Comparison of ENCODE assay signal across 18 cellular contexts in the genomic region with DNA sequence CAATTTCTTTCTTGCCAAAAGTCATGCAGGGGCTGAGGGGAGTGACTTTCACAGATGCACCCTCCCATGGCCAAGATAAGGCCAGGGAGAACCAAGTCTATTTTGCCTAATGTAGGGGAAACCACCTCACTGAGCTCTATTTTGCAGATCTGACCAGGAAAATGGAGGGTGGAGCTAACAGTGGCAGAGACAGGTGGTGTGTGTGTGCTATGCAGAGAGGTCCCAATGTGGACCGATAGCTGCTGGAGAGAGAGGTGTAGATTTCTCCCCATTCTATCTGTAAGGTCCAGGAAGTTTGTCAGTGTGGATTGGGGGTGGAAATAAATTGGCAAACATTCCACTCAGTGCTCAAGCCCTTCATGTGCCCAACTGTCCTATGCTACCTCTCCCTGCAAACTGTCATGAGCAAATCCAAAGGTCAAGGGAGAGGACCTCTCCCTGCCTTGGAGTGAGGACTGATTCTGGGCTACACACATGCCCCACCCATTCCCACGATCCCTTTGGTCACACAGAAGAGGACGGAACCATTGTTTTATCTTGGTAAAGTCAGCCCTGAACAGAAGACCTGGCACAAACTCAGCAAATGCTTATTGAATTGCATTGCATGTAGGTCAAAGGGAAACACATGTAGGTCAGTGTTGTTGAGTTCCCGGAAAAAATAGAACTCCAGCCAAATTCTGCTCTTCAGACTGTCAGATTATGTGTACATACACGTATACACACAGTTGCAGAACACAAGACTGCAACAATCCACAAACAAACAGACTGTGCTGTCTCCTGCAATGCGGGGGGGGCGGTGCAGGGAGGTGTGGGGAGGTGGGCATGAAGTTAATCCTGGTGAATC.
DNase-seq lines count a peak whose midpoint lies in the region; ATAC-seq, FAIRE-seq and TF ChIP-seq lines count a peak whose summit lies in the region.
"Had no signal": no experiment of that assay in that cellular context is flagged by ENCODE, and none has a peak within 500 bp of the region (broad histone marks: within the 10 kb centered on the region; RNA-seq: fewer than 3 reads in every experiment).

No MANE protein-coding gene starts in this region.

- ATAC-seq in Right ventricle myocardium superior (ENCODE audit: poor library complexity) (peak; percentile 59), pancreas (peak; percentile 45 to 68 (median 66)), HG02642 (IDR thresholded peaks at IDR 0.05; ENCODE audit: poor library complexity, unreplicated experiment) (no peak), HG02973 (IDR thresholded peaks at IDR 0.05; ENCODE audit: unreplicated experiment) (no peak)

- no peaks in the 10 kb centered on the region for H3K9me3 ChIP-seq in pancreas
- H3K9me3 ChIP-seq: vagina had no signal

- 30 to 43% methylated on average over 7 of the region's 7 CpGs for WGBS in pancreas, 2 donors

- DNase-seq in GM12892 (ENCODE audit: insufficient read length), result no peak
- DNase-seq in amniotic epithelial cell (ENCODE audit: low read depth), result peak; percentile 87
- no peak for DNase-seq in Right ventricle myocardium superior
- peak in 1 of 6 donors; percentile 1 for DNase-seq in pancreas
- DNase-seq in HuH-7.5 (ENCODE audit: low spot score), result no peak
- DNase-seq in OCI-M2 (lab: John Stamatoyannopoulos, UW; ENCODE audit: unreplicated experiment), result no peak
- DNase-seq: activated naive CD4-positive, alpha-beta T cell treated with Interleukin-2 at 50 U/mL for 16 hours; DND-41; foreskin melanocyte; GM23248; kidney; NCI-H226; stimulated activated CD8-positive, alpha-beta memory T cell treated with anti-CD3 and anti-CD28 coated beads, Interleukin-4, amount 100 ng/mL, for 48 hours; T-helper 9 cell had no signal

- no peak overlapping the region for H3K4me3 ChIP-seq in pancreas
- H3K4me3 ChIP-seq: GM23248, vagina had no signal

- intact Hi-C loops in Right ventricle myocardium superior (cut with DNase I) (no loop called here), pancreas (cut with DNase I) (loop anchor here in 1 of 3 donors (10.0 kb wide), 1 partner anchor 260 kb away; no protein-coding TSS in a partner anchor)

- H3K36me3 ChIP-seq in pancreas, result peaks cover 0 to 12% (median 0%) of the 10 kb centered on the region in 3 donors
- H3K36me3 ChIP-seq: vagina had no signal

- TF ChIP-seq POLR2A in GM12892 (IDR thresholded peaks at IDR 0.05; ENCODE audit: low read depth, low read length), result no peak

- H3K27me3 ChIP-seq in pancreas, result no peaks in the 10 kb centered on the region
- H3K27me3 ChIP-seq: vagina had no signal

- FAIRE-seq in GM12892 (lab: Jason Lieb, UNC), result peak; percentile 38
- no peak for FAIRE-seq in pancreas (lab: Jason Lieb, UNC)
- FAIRE-seq: kidney had no signal

- H3K27ac ChIP-seq in pancreas, result peak overlapping the region in 1 of 4 donors; percentile 23
- H3K27ac ChIP-seq: GM23248, HL-60, vagina had no signal

- peaks cover 0 to 7% (median 3%) of the 10 kb centered on the region in 3 donors for H3K4me1 ChIP-seq in pancreas

- no peak for TF ChIP-seq CTCF in pancreas (IDR thresholded peaks at IDR 0.05)

Comparison
In these comparisons a context has a peak if more than half of its experiments do, and no peak if none do; other contexts are left out.
1. ATAC-seq: peak in Right ventricle myocardium superior (single experiment) and pancreas (4 of 4); none in HG02642 (single experiment) and HG02973 (single experiment).